In the genomic region with DNA sequence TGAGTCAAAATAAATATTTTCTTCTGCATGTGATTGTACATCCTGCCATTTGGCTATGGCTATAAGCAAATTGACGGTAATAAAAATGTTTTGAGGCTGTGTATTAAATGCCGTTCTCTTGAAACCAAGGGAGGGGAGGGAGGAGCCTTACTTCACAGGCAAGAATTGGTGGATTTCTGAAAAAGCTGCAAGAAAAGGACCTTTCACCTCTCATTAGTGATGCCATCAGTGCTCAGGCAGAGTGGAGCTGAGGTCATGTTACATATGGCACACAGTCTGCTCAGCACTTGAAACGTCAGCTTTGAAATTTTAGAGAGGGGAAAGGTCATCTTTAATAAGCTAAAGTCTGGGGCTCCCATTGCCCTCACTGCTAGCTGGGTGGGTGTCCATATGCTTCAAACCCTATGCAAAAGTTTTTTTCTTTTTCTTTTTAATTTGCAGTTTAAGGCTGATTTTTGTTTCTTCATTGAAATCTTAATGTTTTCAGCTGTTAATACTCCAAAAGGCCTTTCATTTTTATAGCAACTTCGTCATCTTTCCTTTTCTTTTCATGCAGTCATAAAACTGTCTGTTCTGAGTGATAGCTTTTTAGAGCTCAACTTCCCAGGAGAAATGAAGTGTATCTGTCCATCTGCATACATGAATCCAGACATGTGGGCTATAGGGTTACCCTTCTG, we compare ENCODE assay signal across 1 cellular context.
TF ChIP-seq lines count a peak whose summit lies in the region.

No MANE protein-coding gene starts in this region.

TF ChIP-seq in HepG2, 621 proteins besides CTCF, POLR2A, EP300 and RAD21 (continued from another document and continues in another):
- TF ChIP-seq ZNF703 (CRISPR knock-in tag; IDR thresholded peaks at IDR 0.05; ENCODE audit: borderline replicate concordance) (no peak), ARNT2 (CRISPR knock-in tag; IDR thresholded peaks at IDR 0.05; ENCODE audit: low read depth) (no peak), PPARG (CRISPR knock-in tag; conservative IDR thresholded peaks at IDR 0.05) (peak; percentile 82), RORA (CRISPR knock-in tag; IDR thresholded peaks at IDR 0.05) (no peak), KLF15 (CRISPR knock-in tag; IDR thresholded peaks at IDR 0.05; ENCODE audit: borderline replicate concordance) (no peak), HDAC2 (CRISPR knock-in tag; IDR thresholded peaks at IDR 0.05) (0 out of 2 replicates have a peak, but pooled peaks have one; percentile 18), CHD2 (IDR thresholded peaks at IDR 0.05; ENCODE audit: low read depth, low read length) (no peak), ZNF839 (CRISPR knock-in tag; IDR thresholded peaks at IDR 0.05; ENCODE audit: borderline replicate concordance) (no peak), PHF20 (CRISPR knock-in tag; IDR thresholded peaks at IDR 0.05) (no peak), SOX13 (IDR thresholded peaks at IDR 0.05) (no peak), SOX13 (CRISPR knock-in tag; conservative IDR thresholded peaks at IDR 0.05 in 1 of 2, IDR thresholded peaks at IDR 0.05 in 1 of 2) (no peak), RBM39 (IDR thresholded peaks at IDR 0.05; ENCODE audit: low read depth, low read length, poor library complexity, severe bottlenecking) (no peak), ZNF496 (CRISPR knock-in tag; IDR thresholded peaks at IDR 0.05; ENCODE audit: insufficient replicate concordance) (no peak), ISX (CRISPR knock-in tag; conservative IDR thresholded peaks at IDR 0.05) (no peak), ZBTB8A (CRISPR knock-in tag; IDR thresholded peaks at IDR 0.05; ENCODE audit: borderline replicate concordance, low read depth) (no peak), PLRG1 (conservative IDR thresholded peaks at IDR 0.05) (no peak), RXRB (CRISPR knock-in tag; IDR thresholded peaks at IDR 0.05; ENCODE audit: borderline replicate concordance) (peak; percentile 86), MLLT10 (CRISPR knock-in tag; IDR thresholded peaks at IDR 0.05) (no peak), ZNF33A (CRISPR knock-in tag; IDR thresholded peaks at IDR 0.05; ENCODE audit: borderline replicate concordance) (no peak), PCBP2 (optimal IDR thresholded peaks at IDR 0.05; ENCODE audit: low read depth, low read length, poor library complexity, severe bottlenecking) (no peak), ZNF121 (CRISPR knock-in tag; IDR thresholded peaks at IDR 0.05) (no peak), ZFP82 (CRISPR knock-in tag; IDR thresholded peaks at IDR 0.05; ENCODE audit: borderline replicate concordance) (0 out of 2 replicates have a peak, but pooled peaks have one; percentile 27), PHB2 (IDR thresholded peaks at IDR 0.05; ENCODE audit: partially characterized antibody) (no peak)
- TF ChIP-seq, protein P1, sequence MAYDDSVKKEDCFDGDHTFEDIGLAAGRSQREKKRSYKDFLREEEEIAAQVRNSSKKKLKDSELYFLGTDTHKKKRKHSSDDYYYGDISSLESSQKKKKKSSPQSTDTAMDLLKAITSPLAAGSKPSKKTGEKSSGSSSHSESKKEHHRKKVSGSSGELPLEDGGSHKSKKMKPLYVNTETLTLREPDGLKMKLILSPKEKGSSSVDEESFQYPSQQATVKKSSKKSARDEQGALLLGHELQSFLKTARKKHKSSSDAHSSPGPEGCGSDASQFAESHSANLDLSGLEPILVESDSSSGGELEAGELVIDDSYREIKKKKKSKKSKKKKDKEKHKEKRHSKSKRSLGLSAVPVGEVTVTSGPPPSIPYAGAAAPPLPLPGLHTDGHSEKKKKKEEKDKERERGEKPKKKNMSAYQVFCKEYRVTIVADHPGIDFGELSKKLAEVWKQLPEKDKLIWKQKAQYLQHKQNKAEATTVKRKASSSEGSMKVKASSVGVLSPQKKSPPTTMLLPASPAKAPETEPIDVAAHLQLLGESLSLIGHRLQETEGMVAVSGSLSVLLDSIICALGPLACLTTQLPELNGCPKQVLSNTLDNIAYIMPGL (CRISPR knock-in tag; IDR thresholded peaks at IDR 0.05; ENCODE audit: borderline replicate concordance in 1 of 2, low read depth in 1 of 2): no peak
- TF ChIP-seq, protein P2, sequence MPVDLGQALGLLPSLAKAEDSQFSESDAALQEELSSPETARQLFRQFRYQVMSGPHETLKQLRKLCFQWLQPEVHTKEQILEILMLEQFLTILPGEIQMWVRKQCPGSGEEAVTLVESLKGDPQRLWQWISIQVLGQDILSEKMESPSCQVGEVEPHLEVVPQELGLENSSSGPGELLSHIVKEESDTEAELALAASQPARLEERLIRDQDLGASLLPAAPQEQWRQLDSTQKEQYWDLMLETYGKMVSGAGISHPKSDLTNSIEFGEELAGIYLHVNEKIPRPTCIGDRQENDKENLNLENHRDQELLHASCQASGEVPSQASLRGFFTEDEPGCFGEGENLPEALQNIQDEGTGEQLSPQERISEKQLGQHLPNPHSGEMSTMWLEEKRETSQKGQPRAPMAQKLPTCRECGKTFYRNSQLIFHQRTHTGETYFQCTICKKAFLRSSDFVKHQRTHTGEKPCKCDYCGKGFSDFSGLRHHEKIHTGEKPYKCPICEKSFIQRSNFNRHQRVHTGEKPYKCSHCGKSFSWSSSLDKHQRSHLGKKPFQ (CRISPR knock-in tag; IDR thresholded peaks at IDR 0.05; ENCODE audit: insufficient replicate concordance): no peak
- TF ChIP-seq, protein P3, sequence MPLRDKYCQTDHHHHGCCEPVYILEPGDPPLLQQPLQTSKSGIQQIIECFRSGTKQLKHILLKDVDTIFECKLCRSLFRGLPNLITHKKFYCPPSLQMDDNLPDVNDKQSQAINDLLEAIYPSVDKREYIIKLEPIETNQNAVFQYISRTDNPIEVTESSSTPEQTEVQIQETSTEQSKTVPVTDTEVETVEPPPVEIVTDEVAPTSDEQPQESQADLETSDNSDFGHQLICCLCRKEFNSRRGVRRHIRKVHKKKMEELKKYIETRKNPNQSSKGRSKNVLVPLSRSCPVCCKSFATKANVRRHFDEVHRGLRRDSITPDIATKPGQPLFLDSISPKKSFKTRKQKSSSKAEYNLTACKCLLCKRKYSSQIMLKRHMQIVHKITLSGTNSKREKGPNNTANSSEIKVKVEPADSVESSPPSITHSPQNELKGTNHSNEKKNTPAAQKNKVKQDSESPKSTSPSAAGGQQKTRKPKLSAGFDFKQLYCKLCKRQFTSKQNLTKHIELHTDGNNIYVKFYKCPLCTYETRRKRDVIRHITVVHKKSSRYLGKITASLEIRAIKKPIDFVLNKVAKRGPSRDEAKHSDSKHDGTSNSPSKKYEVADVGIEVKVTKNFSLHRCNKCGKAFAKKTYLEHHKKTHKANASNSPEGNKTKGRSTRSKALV (CRISPR knock-in tag; IDR thresholded peaks at IDR 0.05): no peak
- TF ChIP-seq, protein P4, sequence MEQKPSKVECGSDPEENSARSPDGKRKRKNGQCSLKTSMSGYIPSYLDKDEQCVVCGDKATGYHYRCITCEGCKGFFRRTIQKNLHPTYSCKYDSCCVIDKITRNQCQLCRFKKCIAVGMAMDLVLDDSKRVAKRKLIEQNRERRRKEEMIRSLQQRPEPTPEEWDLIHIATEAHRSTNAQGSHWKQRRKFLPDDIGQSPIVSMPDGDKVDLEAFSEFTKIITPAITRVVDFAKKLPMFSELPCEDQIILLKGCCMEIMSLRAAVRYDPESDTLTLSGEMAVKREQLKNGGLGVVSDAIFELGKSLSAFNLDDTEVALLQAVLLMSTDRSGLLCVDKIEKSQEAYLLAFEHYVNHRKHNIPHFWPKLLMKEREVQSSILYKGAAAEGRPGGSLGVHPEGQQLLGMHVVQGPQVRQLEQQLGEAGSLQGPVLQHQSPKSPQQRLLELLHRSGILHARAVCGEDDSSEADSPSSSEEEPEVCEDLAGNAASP (CRISPR knock-in tag; IDR thresholded peaks at IDR 0.05; ENCODE audit: borderline replicate concordance): peak; percentile 67; the same call in 1 of the 2 replicates
- TF ChIP-seq, protein P5, sequence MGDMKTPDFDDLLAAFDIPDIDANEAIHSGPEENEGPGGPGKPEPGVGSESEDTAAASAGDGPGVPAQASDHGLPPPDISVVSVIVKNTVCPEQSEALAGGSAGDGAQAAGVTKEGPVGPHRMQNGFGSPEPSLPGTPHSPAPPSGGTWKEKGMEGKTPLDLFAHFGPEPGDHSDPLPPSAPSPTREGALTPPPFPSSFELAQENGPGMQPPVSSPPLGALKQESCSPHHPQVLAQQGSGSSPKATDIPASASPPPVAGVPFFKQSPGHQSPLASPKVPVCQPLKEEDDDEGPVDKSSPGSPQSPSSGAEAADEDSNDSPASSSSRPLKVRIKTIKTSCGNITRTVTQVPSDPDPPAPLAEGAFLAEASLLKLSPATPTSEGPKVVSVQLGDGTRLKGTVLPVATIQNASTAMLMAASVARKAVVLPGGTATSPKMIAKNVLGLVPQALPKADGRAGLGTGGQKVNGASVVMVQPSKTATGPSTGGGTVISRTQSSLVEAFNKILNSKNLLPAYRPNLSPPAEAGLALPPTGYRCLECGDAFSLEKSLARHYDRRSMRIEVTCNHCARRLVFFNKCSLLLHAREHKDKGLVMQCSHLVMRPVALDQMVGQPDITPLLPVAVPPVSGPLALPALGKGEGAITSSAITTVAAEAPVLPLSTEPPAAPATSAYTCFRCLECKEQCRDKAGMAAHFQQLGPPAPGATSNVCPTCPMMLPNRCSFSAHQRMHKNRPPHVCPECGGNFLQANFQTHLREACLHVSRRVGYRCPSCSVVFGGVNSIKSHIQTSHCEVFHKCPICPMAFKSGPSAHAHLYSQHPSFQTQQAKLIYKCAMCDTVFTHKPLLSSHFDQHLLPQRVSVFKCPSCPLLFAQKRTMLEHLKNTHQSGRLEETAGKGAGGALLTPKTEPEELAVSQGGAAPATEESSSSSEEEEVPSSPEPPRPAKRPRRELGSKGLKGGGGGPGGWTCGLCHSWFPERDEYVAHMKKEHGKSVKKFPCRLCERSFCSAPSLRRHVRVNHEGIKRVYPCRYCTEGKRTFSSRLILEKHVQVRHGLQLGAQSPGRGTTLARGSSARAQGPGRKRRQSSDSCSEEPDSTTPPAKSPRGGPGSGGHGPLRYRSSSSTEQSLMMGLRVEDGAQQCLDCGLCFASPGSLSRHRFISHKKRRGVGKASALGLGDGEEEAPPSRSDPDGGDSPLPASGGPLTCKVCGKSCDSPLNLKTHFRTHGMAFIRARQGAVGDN (CRISPR knock-in tag; IDR thresholded peaks at IDR 0.05): no peak
- TF ChIP-seq, protein P6, sequence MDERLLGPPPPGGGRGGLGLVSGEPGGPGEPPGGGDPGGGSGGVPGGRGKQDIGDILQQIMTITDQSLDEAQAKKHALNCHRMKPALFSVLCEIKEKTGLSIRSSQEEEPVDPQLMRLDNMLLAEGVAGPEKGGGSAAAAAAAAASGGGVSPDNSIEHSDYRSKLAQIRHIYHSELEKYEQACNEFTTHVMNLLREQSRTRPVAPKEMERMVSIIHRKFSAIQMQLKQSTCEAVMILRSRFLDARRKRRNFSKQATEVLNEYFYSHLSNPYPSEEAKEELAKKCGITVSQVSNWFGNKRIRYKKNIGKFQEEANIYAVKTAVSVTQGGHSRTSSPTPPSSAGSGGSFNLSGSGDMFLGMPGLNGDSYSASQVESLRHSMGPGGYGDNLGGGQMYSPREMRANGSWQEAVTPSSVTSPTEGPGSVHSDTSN (CRISPR knock-in tag; IDR thresholded peaks at IDR 0.05): no peak
- TF ChIP-seq, protein P7, sequence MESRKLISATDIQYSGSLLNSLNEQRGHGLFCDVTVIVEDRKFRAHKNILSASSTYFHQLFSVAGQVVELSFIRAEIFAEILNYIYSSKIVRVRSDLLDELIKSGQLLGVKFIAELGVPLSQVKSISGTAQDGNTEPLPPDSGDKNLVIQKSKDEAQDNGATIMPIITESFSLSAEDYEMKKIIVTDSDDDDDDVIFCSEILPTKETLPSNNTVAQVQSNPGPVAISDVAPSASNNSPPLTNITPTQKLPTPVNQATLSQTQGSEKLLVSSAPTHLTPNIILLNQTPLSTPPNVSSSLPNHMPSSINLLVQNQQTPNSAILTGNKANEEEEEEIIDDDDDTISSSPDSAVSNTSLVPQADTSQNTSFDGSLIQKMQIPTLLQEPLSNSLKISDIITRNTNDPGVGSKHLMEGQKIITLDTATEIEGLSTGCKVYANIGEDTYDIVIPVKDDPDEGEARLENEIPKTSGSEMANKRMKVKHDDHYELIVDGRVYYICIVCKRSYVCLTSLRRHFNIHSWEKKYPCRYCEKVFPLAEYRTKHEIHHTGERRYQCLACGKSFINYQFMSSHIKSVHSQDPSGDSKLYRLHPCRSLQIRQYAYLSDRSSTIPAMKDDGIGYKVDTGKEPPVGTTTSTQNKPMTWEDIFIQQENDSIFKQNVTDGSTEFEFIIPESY (CRISPR knock-in tag; IDR thresholded peaks at IDR 0.05): no peak
- TF ChIP-seq, protein P8, sequence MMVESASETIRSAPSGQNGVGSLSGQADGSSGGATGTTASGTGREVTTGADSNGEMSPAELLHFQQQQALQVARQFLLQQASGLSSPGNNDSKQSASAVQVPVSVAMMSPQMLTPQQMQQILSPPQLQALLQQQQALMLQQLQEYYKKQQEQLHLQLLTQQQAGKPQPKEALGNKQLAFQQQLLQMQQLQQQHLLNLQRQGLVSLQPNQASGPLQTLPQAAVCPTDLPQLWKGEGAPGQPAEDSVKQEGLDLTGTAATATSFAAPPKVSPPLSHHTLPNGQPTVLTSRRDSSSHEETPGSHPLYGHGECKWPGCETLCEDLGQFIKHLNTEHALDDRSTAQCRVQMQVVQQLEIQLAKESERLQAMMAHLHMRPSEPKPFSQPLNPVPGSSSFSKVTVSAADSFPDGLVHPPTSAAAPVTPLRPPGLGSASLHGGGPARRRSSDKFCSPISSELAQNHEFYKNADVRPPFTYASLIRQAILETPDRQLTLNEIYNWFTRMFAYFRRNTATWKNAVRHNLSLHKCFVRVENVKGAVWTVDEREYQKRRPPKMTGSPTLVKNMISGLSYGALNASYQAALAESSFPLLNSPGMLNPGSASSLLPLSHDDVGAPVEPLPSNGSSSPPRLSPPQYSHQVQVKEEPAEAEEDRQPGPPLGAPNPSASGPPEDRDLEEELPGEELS (CRISPR knock-in tag; IDR thresholded peaks at IDR 0.05): no peak
- TF ChIP-seq, protein P9, sequence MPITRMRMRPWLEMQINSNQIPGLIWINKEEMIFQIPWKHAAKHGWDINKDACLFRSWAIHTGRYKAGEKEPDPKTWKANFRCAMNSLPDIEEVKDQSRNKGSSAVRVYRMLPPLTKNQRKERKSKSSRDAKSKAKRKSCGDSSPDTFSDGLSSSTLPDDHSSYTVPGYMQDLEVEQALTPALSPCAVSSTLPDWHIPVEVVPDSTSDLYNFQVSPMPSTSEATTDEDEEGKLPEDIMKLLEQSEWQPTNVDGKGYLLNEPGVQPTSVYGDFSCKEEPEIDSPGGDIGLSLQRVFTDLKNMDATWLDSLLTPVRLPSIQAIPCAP (CRISPR knock-in tag; IDR thresholded peaks at IDR 0.05; ENCODE audit: low read depth): no peak
- TF ChIP-seq, protein P10, sequence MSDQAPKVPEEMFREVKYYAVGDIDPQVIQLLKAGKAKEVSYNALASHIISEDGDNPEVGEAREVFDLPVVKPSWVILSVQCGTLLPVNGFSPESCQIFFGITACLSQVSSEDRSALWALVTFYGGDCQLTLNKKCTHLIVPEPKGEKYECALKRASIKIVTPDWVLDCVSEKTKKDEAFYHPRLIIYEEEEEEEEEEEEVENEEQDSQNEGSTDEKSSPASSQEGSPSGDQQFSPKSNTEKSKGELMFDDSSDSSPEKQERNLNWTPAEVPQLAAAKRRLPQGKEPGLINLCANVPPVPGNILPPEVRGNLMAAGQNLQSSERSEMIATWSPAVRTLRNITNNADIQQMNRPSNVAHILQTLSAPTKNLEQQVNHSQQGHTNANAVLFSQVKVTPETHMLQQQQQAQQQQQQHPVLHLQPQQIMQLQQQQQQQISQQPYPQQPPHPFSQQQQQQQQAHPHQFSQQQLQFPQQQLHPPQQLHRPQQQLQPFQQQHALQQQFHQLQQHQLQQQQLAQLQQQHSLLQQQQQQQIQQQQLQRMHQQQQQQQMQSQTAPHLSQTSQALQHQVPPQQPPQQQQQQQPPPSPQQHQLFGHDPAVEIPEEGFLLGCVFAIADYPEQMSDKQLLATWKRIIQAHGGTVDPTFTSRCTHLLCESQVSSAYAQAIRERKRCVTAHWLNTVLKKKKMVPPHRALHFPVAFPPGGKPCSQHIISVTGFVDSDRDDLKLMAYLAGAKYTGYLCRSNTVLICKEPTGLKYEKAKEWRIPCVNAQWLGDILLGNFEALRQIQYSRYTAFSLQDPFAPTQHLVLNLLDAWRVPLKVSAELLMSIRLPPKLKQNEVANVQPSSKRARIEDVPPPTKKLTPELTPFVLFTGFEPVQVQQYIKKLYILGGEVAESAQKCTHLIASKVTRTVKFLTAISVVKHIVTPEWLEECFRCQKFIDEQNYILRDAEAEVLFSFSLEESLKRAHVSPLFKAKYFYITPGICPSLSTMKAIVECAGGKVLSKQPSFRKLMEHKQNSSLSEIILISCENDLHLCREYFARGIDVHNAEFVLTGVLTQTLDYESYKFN (CRISPR knock-in tag; conservative IDR thresholded peaks at IDR 0.05): peak; percentile 58
